ENCODE assay signal across 15 cellular contexts in genomic region chr12:63889236-63889635, GRCh38. TPM values are rescaled to one million over a fixed set of nuclear protein-coding genes. Genes with fewer than 3 reads are reported as not detected.
DNase-seq lines count a peak whose midpoint lies in the region; ATAC-seq and TF ChIP-seq lines count a peak whose summit lies in the region.
"Had no signal": no experiment of that assay in that cellular context is flagged by ENCODE, and none has a peak within 500 bp of the region (broad histone marks: within the 10 kb centered on the region; RNA-seq: fewer than 3 reads in every experiment).

No MANE protein-coding gene starts in this region.

- WGBS in heart left ventricle, 4 donors: 84 to 89% (median 88%) methylated on average over 6 of the region's 6 CpGs
- WGBS in hepatocyte (ENCODE audit: low lambda C conversion rate, missing lambda C conversion rate): 82% methylated on average over 5 of the region's 6 CpGs

- H3K27me3 Mint-ChIP-seq in naive thymus-derived CD4-positive, alpha-beta T cell: peaks cover 0 to 24% (median 6%) of the 10 kb centered on the region in 5 donors

- in situ Hi-C loops in astrocyte of the spinal cord (cut with HindIII; ENCODE audit: low sequenced_read_pairs): no loop called here

- CTCF ChIA-PET in naive thymus-derived CD4-positive, alpha-beta T cell (lab: Charles Lee): no interaction called here

- H3K4me1 ChIP-seq in heart left ventricle: peaks cover 0 to 5% (median 0%) of the 10 kb centered on the region in 12 donors
- peaks cover 14% of the 10 kb centered on the region for H3K4me1 ChIP-seq in hepatocyte (ENCODE audit: insufficient read depth)
- H3K4me1 ChIP-seq in naive thymus-derived CD4-positive, alpha-beta T cell (ENCODE audit: control insufficient read depth in 2 of 2, insufficient read depth in 2 of 2, low read length in 2 of 2): no peaks in the 10 kb centered on the region

- no peak for TF ChIP-seq POLR2A in heart left ventricle (IDR thresholded peaks at IDR 0.05)

- H3K4me3 ChIP-seq in heart left ventricle: no peak overlapping the region
- no peak overlapping the region for H3K4me3 ChIP-seq in astrocyte of the spinal cord (ENCODE audit: low read depth, low read length)
- H3K4me3 ChIP-seq in hepatocyte: no peak overlapping the region
- no peak overlapping the region for H3K4me3 ChIP-seq in naive thymus-derived CD4-positive, alpha-beta T cell (ENCODE audit: low read length)
- H3K4me3 ChIP-seq: dorsolateral prefrontal cortex, sigmoid colon, thyroid gland had no signal

- no peak overlapping the region for H3K27ac Mint-ChIP-seq in naive thymus-derived CD4-positive, alpha-beta T cell
- H3K27ac Mint-ChIP-seq: T-helper 2 cell treated with Interferon-gamma antibody and Interleukin-4, amounts not matched to agents 5 μg/mL and 100 μg/mL, for 36 hours had no signal

- TF ChIP-seq CTCF in heart left ventricle (IDR thresholded peaks at IDR 0.05) (no peak), astrocyte of the spinal cord (IDR thresholded peaks at IDR 0.05; ENCODE audit: low read depth, low read length) (no peak), hepatocyte (IDR thresholded peaks at IDR 0.05; ENCODE audit: poor library complexity) (no peak)

- no peaks in the 10 kb centered on the region for H3K4me1 Mint-ChIP-seq in naive thymus-derived CD4-positive, alpha-beta T cell

- H3K36me3 ChIP-seq in heart left ventricle (no peaks in the 10 kb centered on the region), hepatocyte (replicated peaks; ENCODE audit: insufficient read depth, low read depth) (no peaks in the 10 kb centered on the region)
- H3K36me3 ChIP-seq in naive thymus-derived CD4-positive, alpha-beta T cell (ENCODE audit: control insufficient read depth in 2 of 3, insufficient read depth in 3 of 3, low read length in 3 of 3): no peaks in the 10 kb centered on the region
- H3K36me3 ChIP-seq: sigmoid colon, thyroid gland had no signal

- intact Hi-C loops in heart left ventricle (cut with DNase I): no loop called here
- intact Hi-C loops in cardiac septum (cut with DNase I): no loop called here
- intact Hi-C loops in naive thymus-derived CD4-positive, alpha-beta T cell (cut with micrococcal nuclease): no loop called here

- peaks cover 0 to 5% (median 0%) of the 10 kb centered on the region in 11 donors for H3K9me3 Mint-ChIP-seq in naive thymus-derived CD4-positive, alpha-beta T cell
- H3K9me3 Mint-ChIP-seq: activated naive CD4-positive, alpha-beta T cell treated with anti-CD3 and anti-CD28 coated beads, Interleukin-2, amount 50 U/mL, for 72 hours; T-helper 2 cell treated with Interferon-gamma antibody and Interleukin-4, amounts not matched to agents 5 μg/mL and 100 μg/mL, for 36 hours had no signal

- H3K4me3 Mint-ChIP-seq in naive thymus-derived CD4-positive, alpha-beta T cell: no peak overlapping the region
- H3K4me3 Mint-ChIP-seq: T-helper 2 cell treated with Interferon-gamma antibody and Interleukin-4, amounts not matched to agents 5 μg/mL and 100 μg/mL, for 36 hours had no signal

- H3K27ac ChIP-seq in heart left ventricle (no peak overlapping the region), hepatocyte (peak overlapping the region; percentile 70)
- H3K27ac ChIP-seq in naive thymus-derived CD4-positive, alpha-beta T cell (ENCODE audit: low read depth, low read length): no peak overlapping the region
- H3K27ac ChIP-seq: sigmoid colon, thyroid gland had no signal

- H2AFZ ChIP-seq in hepatocyte: no peak overlapping the region

- H3K27me3 ChIP-seq in heart left ventricle: no peaks in the 10 kb centered on the region
- H3K27me3 ChIP-seq in hepatocyte: no peaks in the 10 kb centered on the region
- H3K27me3 ChIP-seq in naive thymus-derived CD4-positive, alpha-beta T cell (ENCODE audit: control insufficient read depth in 2 of 2, insufficient read depth in 2 of 2, low read length in 2 of 2): no peaks in the 10 kb centered on the region
- H3K27me3 ChIP-seq: dorsolateral prefrontal cortex, sigmoid colon, thyroid gland had no signal

- no peaks in the 10 kb centered on the region for H3K9me2 ChIP-seq in hepatocyte (replicated peaks; ENCODE audit: insufficient read depth)

- DNase-seq in heart left ventricle: no peak
- DNase-seq in cardiac septum (ENCODE audit: low spot score): no peak
- DNase-seq in astrocyte of the spinal cord (ENCODE audit: low read depth, low spot score): peak; percentile 68
- peak; percentile 19 for DNase-seq in hepatocyte (ENCODE audit: low spot score)
- DNase-seq in naive thymus-derived CD4-positive, alpha-beta T cell: no peak
- no peak for DNase-seq in NCI-H1694 (lab: John Stamatoyannopoulos, UW)
- DNase-seq in mucosa of gallbladder (ENCODE audit: low spot score): no peak
- DNase-seq: activated CD8-positive, alpha-beta memory T cell treated with anti-CD3 and anti-CD28 coated beads for 24 hours; NCI-H1436; sigmoid colon had no signal

- no peaks in the 10 kb centered on the region for H4K20me1 ChIP-seq in hepatocyte (ENCODE audit: insufficient read depth, poor library complexity, severe bottlenecking)

- no peak overlapping the region for H3K4me2 ChIP-seq in hepatocyte

- H3K9me3 ChIP-seq in heart left ventricle (no peaks in the 10 kb centered on the region), hepatocyte (ENCODE audit: low read depth) (no peaks in the 10 kb centered on the region)
- H3K9me3 ChIP-seq in naive thymus-derived CD4-positive, alpha-beta T cell (ENCODE audit: control insufficient read depth in 2 of 3, low read length in 3 of 3): no peaks in the 10 kb centered on the region
- H3K9me3 ChIP-seq: sigmoid colon, thyroid gland had no signal

- peak; percentile 21 to 86 (median 54) for ATAC-seq in heart left ventricle
- no peak for ATAC-seq in naive thymus-derived CD4-positive, alpha-beta T cell
- ATAC-seq in GM21423 (IDR thresholded peaks at IDR 0.05; ENCODE audit: unreplicated experiment): no peak
- ATAC-seq: activated naive CD4-positive, alpha-beta T cell treated with anti-CD3 and anti-CD28 coated beads, Interleukin-2, amount 50 U/mL, for 72 hours had no signal

- peaks cover 56% of the 10 kb centered on the region for H3K79me2 ChIP-seq in hepatocyte

- peaks cover 0 to 11% (median 0%) of the 10 kb centered on the region in 5 donors for H3K36me3 Mint-ChIP-seq in naive thymus-derived CD4-positive, alpha-beta T cell
- H3K36me3 Mint-ChIP-seq: activated naive CD4-positive, alpha-beta T cell treated with anti-CD3 and anti-CD28 coated beads, Interleukin-2, amount 50 U/mL, for 72 hours had no signal

- POLR2A ChIA-PET in naive thymus-derived CD4-positive, alpha-beta T cell (lab: Charles Lee): no interaction called here

RNA-seq across cellular contexts. Expression of gene SRGAP1, which starts 44.7 kb away (rescaled TPM):
- total RNA-seq in heart left ventricle (10 to 100 TPM in 1 of 9 donors, 1 to 10 TPM in 8; 2.1 to 10.6 (median 4.5) TPM), cardiac septum (5.9 TPM), hepatocyte (10.8 and 18.9 TPM in 2 replicates), mucosa of gallbladder (13.5 TPM)
- polyA plus RNA-seq in heart left ventricle (1 to 10 TPM; 1.3 to 4.5 TPM), hepatocyte (9.2 and 12.3 TPM in 2 replicates)
- total RNA-seq in naive thymus-derived CD4-positive, alpha-beta T cell: under 1 TPM; 0.03 to 0.47 (median 0.19) TPM
- polyA plus RNA-seq in naive thymus-derived CD4-positive, alpha-beta T cell: under 1 TPM; 0.01 to 0.07 TPM

Comparison
In these comparisons a context has a peak if more than half of its experiments do, and no peak if none do; other contexts are left out.
1. ATAC-seq: peak in heart left ventricle (4 of 4); none in naive thymus-derived CD4-positive, alpha-beta T cell (single experiment) and GM21423 (single experiment).
2. DNase-seq: peak in astrocyte of the spinal cord (single experiment) and hepatocyte (single experiment); none in heart left ventricle (0 of 5), cardiac septum (single experiment), naive thymus-derived CD4-positive, alpha-beta T cell (0 of 9), NCI-H1694 (single experiment) and mucosa of gallbladder (single experiment).